Comparison of ENCODE assay signal across 3 cellular contexts in the genomic region with DNA sequence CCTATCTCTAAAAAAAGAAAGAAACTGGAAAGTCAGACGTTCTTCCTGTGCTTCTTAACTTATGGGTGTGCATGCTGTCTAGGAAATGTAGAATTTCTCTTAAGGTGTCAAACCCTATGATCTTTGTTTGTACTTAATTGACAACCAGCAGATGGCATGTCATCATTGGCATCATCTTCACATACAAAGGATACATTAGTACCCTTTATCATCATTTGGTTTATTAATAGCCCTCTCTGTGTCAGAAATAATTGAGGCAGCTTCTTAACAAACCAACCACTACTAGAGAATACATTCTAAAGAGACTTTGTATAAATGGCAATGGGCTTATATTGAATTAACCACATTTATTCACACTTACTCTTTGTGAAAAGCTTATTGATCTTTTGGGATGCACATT.
"Had no signal": no experiment of that assay in that cellular context is flagged by ENCODE, and none has a peak within 500 bp of the region (broad histone marks: within the 10 kb centered on the region; RNA-seq: fewer than 3 reads in every experiment).

No MANE protein-coding gene starts in this region.

- H3K4me3 ChIP-seq: GM12878 had no signal

- DNase-seq: GDM1, GF-D8 had no signal

- ATAC-seq: GM12878 had no signal
